ENCODE assay signal across 15 cellular contexts in genomic region chr6:123810214-123810613, GRCh38.
A peak's percentile ranks its signal among the peaks of the same experiment; 100 is the strongest.
DNase-seq lines count a peak whose midpoint lies in the region; ATAC-seq lines count a peak whose summit lies in the region.
"Had no signal": no experiment of that assay in that cellular context is flagged by ENCODE, and none has a peak within 500 bp of the region (broad histone marks: within the 10 kb centered on the region; RNA-seq: fewer than 3 reads in every experiment).

No MANE protein-coding gene starts in this region.

- ATAC-seq in HG03469 (IDR thresholded peaks at IDR 0.05; ENCODE audit: unreplicated experiment): no peak
- ATAC-seq: PC-3 had no signal

- peak; percentile 30 for DNase-seq in NCI-H748 (lab: John Stamatoyannopoulos, UW; ENCODE audit: unreplicated experiment)
- DNase-seq in NCI-H748 treated with DMSO at 0.1 percent for 48 hours (lab: John Stamatoyannopoulos, UW): no peak
- peak; percentile 67 for DNase-seq in NCI-H1105 treated with DMSO at 0.1 percent for 48 hours (lab: John Stamatoyannopoulos, UW)
- DNase-seq in NCI-H774 (lab: John Stamatoyannopoulos, UW): peak; percentile 65
- DNase-seq in substantia nigra (lab: John Stamatoyannopoulos, UW): no peak
- no peak for DNase-seq in stimulated activated CD4-positive, alpha-beta T cell treated with anti-CD3 and anti-CD28 coated beads, Interleukin-12 subunit alpha, Interleukin-12 subunit beta, amount 100 ng/mL, for 4 hours
- DNase-seq in foreskin melanocyte: no peak
- DNase-seq: C1 segment of cervical spinal cord; DMS 273 treated with DMSO at 0.1 percent for 48 hours; Karpas-422; MM.1S; NCI-H2171 treated with DMSO at 0.1 percent for 48 hours; NK-92 treated with Interleukin-12 subunit alpha and Interleukin-12 subunit beta, amount 100 ng/mL, for 24 hours; PC-3 had no signal

- H3K27ac ChIP-seq in substantia nigra (ENCODE audit: low read depth, low read length, poor library complexity, severe bottlenecking): peak overlapping the region; percentile 62

Comparison
In these comparisons a context has a peak if more than half of its experiments do, and no peak if none do; other contexts are left out.
1. DNase-seq: peak in NCI-H748 (single experiment), NCI-H1105 treated with DMSO at 0.1 percent for 48 hours (single experiment) and NCI-H774 (single experiment); none in NCI-H748 treated with DMSO at 0.1 percent for 48 hours (single experiment), substantia nigra (0 of 49), stimulated activated CD4-positive, alpha-beta T cell treated with anti-CD3 and anti-CD28 coated beads, Interleukin-12 subunit alpha, Interleukin-12 subunit beta, amount 100 ng/mL, for 4 hours (single experiment) and foreskin melanocyte (single experiment).